Comparison of ENCODE assay signal across 24 cellular contexts in genomic region chr3:132628157-132628556, GRCh38. TPM values are rescaled to one million over a fixed set of nuclear protein-coding genes. Genes with fewer than 3 reads are reported as not detected.
DNase-seq lines count a peak whose midpoint lies in the region; ATAC-seq lines count a peak whose summit lies in the region.
"Had no signal": no experiment of that assay in that cellular context is flagged by ENCODE, and none has a peak within 500 bp of the region (broad histone marks: within the 10 kb centered on the region; RNA-seq: fewer than 3 reads in every experiment).

No MANE protein-coding gene starts in this region.

- no peaks in the 10 kb centered on the region for H3K4me1 ChIP-seq in right cardiac atrium (ENCODE audit: control insufficient read depth, insufficient read depth, low read length)
- H3K4me1 ChIP-seq: BLaER1 had no signal

- no peaks in the 10 kb centered on the region for H3K9me3 ChIP-seq in right cardiac atrium (ENCODE audit: control insufficient read depth, low read length)
- H3K9me3 ChIP-seq: BLaER1 had no signal

- intact Hi-C loops in left ventricle myocardium superior (cut with micrococcal nuclease) = no loop called here
- intact Hi-C loops in right cardiac atrium (cut with DNase I) = no loop called here

- no peaks in the 10 kb centered on the region for H3K27me3 ChIP-seq in right cardiac atrium (ENCODE audit: control insufficient read depth, insufficient read depth)
- H3K27me3 ChIP-seq: BLaER1 had no signal

- WGBS in right cardiac atrium = 52% methylated on average over 2 of the region's 2 CpGs

- DNase-seq in left ventricle myocardium superior (no peak), right cardiac atrium (no peak), fibroblast of gingiva (ENCODE audit: low read depth) (peak; percentile 30), left lobe of liver (ENCODE audit: low spot score) (no peak), cerebellar cortex (ENCODE audit: low spot score) (no peak)
- DNase-seq: CD4-positive, CD25-positive, alpha-beta regulatory T cell; DMS153; DND-41; MM.1S; NCI-H1048; NCI-H1417; NCI-H1694; NCI-H2029 treated with DMSO at 0.1 percent for 48 hours; NCI-H446 treated with DMSO at 0.1 percent for 48 hours; NCI-H526; NCI-H82; SHP77 treated with DMSO at 0.1 percent for 48 hours had no signal

- ATAC-seq in left ventricle myocardium superior (peak; percentile 28), right cardiac atrium (no peak), left lobe of liver (peak; percentile 67), HG02610 (IDR thresholded peaks at IDR 0.05; ENCODE audit: unreplicated experiment) (no peak), HG02870 (IDR thresholded peaks at IDR 0.05; ENCODE audit: unreplicated experiment) (no peak)

- no peak overlapping the region for H3K4me3 ChIP-seq in right cardiac atrium (ENCODE audit: low read length)
- H3K4me3 ChIP-seq: BLaER1, PC-9 had no signal

- H3K27ac ChIP-seq in right cardiac atrium (ENCODE audit: low read length) = no peak overlapping the region
- H3K27ac ChIP-seq: BLaER1, KMS-11, PC-9 had no signal

RNA-seq across cellular contexts. Expression of gene ACKR4, which starts 31.1 kb away (rescaled TPM):
- 1.4 TPM for total RNA-seq in left ventricle myocardium superior
- 1 to 10 TPM; 5.2 to 8.5 (median 6.6) TPM for total RNA-seq in right cardiac atrium
- 7.2 TPM for polyA plus RNA-seq in right cardiac atrium
- total RNA-seq in left lobe of liver = not detected
- total RNA-seq: A172, PC-9 had no signal
- polyA plus RNA-seq: IgD-negative memory B cell had no signal

RNA-seq across cellular contexts. Expression of gene ACAD11, which starts 31.5 kb away (rescaled TPM):
- 16.8 TPM for total RNA-seq in left ventricle myocardium superior
- 10 to 100 TPM; 15.0 to 19.8 (median 18.1) TPM for total RNA-seq in right cardiac atrium
- polyA plus RNA-seq in right cardiac atrium = 14.6 TPM
- total RNA-seq in left lobe of liver = 104 TPM

RNA-seq across cellular contexts. Expression of gene UBA5, which starts 32.0 kb away (rescaled TPM):
- 38.3 TPM for total RNA-seq in left ventricle myocardium superior
- 10 to 100 TPM; 31.6 to 42.2 (median 31.7) TPM for total RNA-seq in right cardiac atrium
- polyA plus RNA-seq in right cardiac atrium = 25.6 TPM
- 28.4 TPM for total RNA-seq in left lobe of liver

Comparison
In these comparisons a context has a peak if more than half of its experiments do, and no peak if none do; other contexts are left out.
1. ATAC-seq: peak in left ventricle myocardium superior (single experiment) and left lobe of liver (single experiment); none in right cardiac atrium (0 of 2), HG02610 (single experiment) and HG02870 (single experiment).